ENCODE assay signal across 11 cellular contexts in the genomic region with DNA sequence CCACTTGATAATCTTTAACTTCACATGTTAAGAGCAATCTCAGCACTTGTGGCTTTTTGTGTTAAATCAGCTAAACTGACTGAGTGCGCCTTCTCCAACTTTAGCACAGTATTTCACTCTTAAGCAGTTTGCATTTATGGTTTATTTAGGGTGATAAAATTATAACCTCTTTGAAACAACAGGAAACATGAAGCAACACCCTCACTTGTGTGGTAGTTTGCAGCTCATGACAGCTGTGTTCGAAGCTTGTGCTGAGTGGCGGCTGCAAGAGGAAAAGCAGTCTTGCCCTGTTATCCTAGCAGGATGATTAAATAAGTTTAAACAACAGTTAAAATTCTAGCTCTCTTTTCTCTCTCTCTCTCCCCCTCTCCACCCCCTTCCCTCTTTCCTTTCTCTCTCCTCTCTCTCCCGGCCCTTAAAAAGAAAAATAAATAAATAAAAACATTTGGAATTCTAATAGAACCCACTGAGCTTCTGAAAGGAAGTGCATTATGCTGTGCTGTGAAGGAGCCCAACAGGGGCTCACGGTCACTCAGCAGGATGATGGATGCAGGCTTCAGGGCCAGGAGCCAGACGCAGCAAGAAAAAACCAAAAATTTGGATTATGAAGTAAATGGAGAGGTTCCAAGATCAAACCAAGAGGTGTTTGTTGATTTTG. TPM values are rescaled to one million over a fixed set of nuclear protein-coding genes. Genes with fewer than 3 reads are reported as not detected.
A peak's percentile ranks its signal among the peaks of the same experiment; 100 is the strongest.
DNase-seq lines count a peak whose midpoint lies in the region; ATAC-seq and TF ChIP-seq lines count a peak whose summit lies in the region.
"Had no signal": no experiment of that assay in that cellular context is flagged by ENCODE, and none has a peak within 500 bp of the region (broad histone marks: within the 10 kb centered on the region; RNA-seq: fewer than 3 reads in every experiment).

No MANE protein-coding gene starts in this region.

- H3K36me3 ChIP-seq in right atrium auricular region (peaks cover 6% of the 10 kb centered on the region), left lung (peaks cover 0 to 18% of the 10 kb centered on the region in 2 donors), upper lobe of right lung (peaks cover 7% of the 10 kb centered on the region)
- H3K36me3 ChIP-seq: brain microvascular endothelial cell had no signal

- H3K4me3 ChIP-seq in right atrium auricular region (no peak overlapping the region), right cardiac atrium (ENCODE audit: low read length) (no peak overlapping the region), left lung (no peak overlapping the region), upper lobe of right lung (no peak overlapping the region), foreskin fibroblast (ENCODE audit: low read depth in 1 of 2, low read length in 2 of 2) (no peak overlapping the region)

- ATAC-seq in right cardiac atrium (no peak), left lung (peak; percentile 41), upper lobe of right lung (peak; percentile 35)
- ATAC-seq: left colon had no signal

- peak overlapping the region; percentile 92 for H3K27ac Mint-ChIP-seq in activated T-helper 1 cell treated with anti-CD3 and anti-CD28 coated beads, Interleukin-12 subunit alpha, Interleukin-12 subunit beta, Interleukin-2, Interleukin-4 antibody, amounts not matched to agents 30 ng/mL and 10 ng/mL and 1 ng/mL, durations not matched to agents 14 hours and 24 hours and 36 hours

- no peaks in the 10 kb centered on the region for H3K9me3 Mint-ChIP-seq in activated T-helper 1 cell treated with anti-CD3 and anti-CD28 coated beads, Interleukin-12 subunit alpha, Interleukin-12 subunit beta, Interleukin-2, Interleukin-4 antibody, amounts not matched to agents 30 ng/mL and 10 ng/mL and 1 ng/mL, durations not matched to agents 14 hours and 24 hours and 36 hours

- peaks cover 67% of the 10 kb centered on the region for H3K4me1 Mint-ChIP-seq in activated T-helper 1 cell treated with anti-CD3 and anti-CD28 coated beads, Interleukin-12 subunit alpha, Interleukin-12 subunit beta, Interleukin-2, Interleukin-4 antibody, amounts not matched to agents 30 ng/mL and 10 ng/mL and 1 ng/mL, durations not matched to agents 14 hours and 24 hours and 36 hours (ENCODE audit: low read depth)

- H3K27me3 Mint-ChIP-seq in activated T-helper 1 cell treated with anti-CD3 and anti-CD28 coated beads, Interleukin-12 subunit alpha, Interleukin-12 subunit beta, Interleukin-2, Interleukin-4 antibody, amounts not matched to agents 30 ng/mL and 10 ng/mL and 1 ng/mL, durations not matched to agents 14 hours and 24 hours and 36 hours (ENCODE audit: insufficient read depth): no peaks in the 10 kb centered on the region

- peaks cover 42% of the 10 kb centered on the region for H3K36me3 Mint-ChIP-seq in activated T-helper 1 cell treated with anti-CD3 and anti-CD28 coated beads, Interleukin-12 subunit alpha, Interleukin-12 subunit beta, Interleukin-2, Interleukin-4 antibody, amounts not matched to agents 30 ng/mL and 10 ng/mL and 1 ng/mL, durations not matched to agents 14 hours and 24 hours and 36 hours (ENCODE audit: low read depth)

- no peaks in the 10 kb centered on the region for H3K27me3 ChIP-seq in right atrium auricular region
- no peaks in the 10 kb centered on the region for H3K27me3 ChIP-seq in right cardiac atrium (ENCODE audit: control insufficient read depth, insufficient read depth)
- H3K27me3 ChIP-seq in left lung: no peaks in the 10 kb centered on the region
- H3K27me3 ChIP-seq in upper lobe of right lung: no peaks in the 10 kb centered on the region
- H3K27me3 ChIP-seq: brain microvascular endothelial cell had no signal

- H3K4me3 Mint-ChIP-seq in activated T-helper 1 cell treated with anti-CD3 and anti-CD28 coated beads, Interleukin-12 subunit alpha, Interleukin-12 subunit beta, Interleukin-2, Interleukin-4 antibody, amounts not matched to agents 30 ng/mL and 10 ng/mL and 1 ng/mL, durations not matched to agents 14 hours and 24 hours and 36 hours: peak overlapping the region; percentile 57

- H3K27ac ChIP-seq in right atrium auricular region (peak overlapping the region; percentile 88 to 90), right cardiac atrium (ENCODE audit: low read length) (no peak overlapping the region), left lung (peak overlapping the region; percentile 74 to 91), upper lobe of right lung (peak overlapping the region; percentile 55)
- H3K27ac ChIP-seq: brain microvascular endothelial cell had no signal

- WGBS in right cardiac atrium: 58% methylated on average over 6 of the region's 6 CpGs

- H3K4me1 ChIP-seq in right atrium auricular region (peaks cover 0 to 82% of the 10 kb centered on the region in 2 donors), right cardiac atrium (ENCODE audit: control insufficient read depth, insufficient read depth, low read length) (peaks cover 30% of the 10 kb centered on the region), left lung (peaks cover 54 to 91% of the 10 kb centered on the region in 2 donors), upper lobe of right lung (peaks cover 71% of the 10 kb centered on the region)

- TF ChIP-seq CTCF in right atrium auricular region (IDR thresholded peaks at IDR 0.05) (no peak), left lung (IDR thresholded peaks at IDR 0.05) (no peak), upper lobe of right lung (IDR thresholded peaks at IDR 0.05) (no peak), foreskin fibroblast (IDR thresholded peaks at IDR 0.05; ENCODE audit: low read depth, low read length) (no peak)

- DNase-seq in right atrium auricular region (ENCODE audit: low spot score): no peak
- no peak for DNase-seq in right cardiac atrium
- DNase-seq in activated T-helper 1 cell treated with anti-CD3 and anti-CD28 coated beads, Interleukin-12 subunit alpha, Interleukin-12 subunit beta, Interleukin-2, Interleukin-4 antibody, amounts not matched to agents 30 ng/mL and 10 ng/mL and 1 ng/mL, durations not matched to agents 14 hours and 24 hours and 36 hours (ENCODE audit: low spot score): no peak
- peak in 1 of 2 donors; percentile 59 for DNase-seq in left lung
- no peak for DNase-seq in upper lobe of right lung
- no peak for DNase-seq in KBM-7
- no peak for DNase-seq in NCI-H2081 treated with DMSO at 0.1 percent for 48 hours (lab: John Stamatoyannopoulos, UW)
- DNase-seq in foreskin fibroblast: no peak
- DNase-seq: brain microvascular endothelial cell, left colon, SHP77 had no signal

- H3K9me3 ChIP-seq in right atrium auricular region: no peaks in the 10 kb centered on the region
- no peaks in the 10 kb centered on the region for H3K9me3 ChIP-seq in right cardiac atrium (ENCODE audit: control insufficient read depth, low read length)
- H3K9me3 ChIP-seq in left lung: no peaks in the 10 kb centered on the region
- H3K9me3 ChIP-seq in upper lobe of right lung: no peaks in the 10 kb centered on the region

- intact Hi-C loops in right cardiac atrium (cut with DNase I): no loop called here
- intact Hi-C loops in activated T-helper 1 cell treated with anti-CD3 and anti-CD28 coated beads, Interleukin-12 subunit alpha, Interleukin-12 subunit beta, Interleukin-2, Interleukin-4 antibody, amounts not matched to agents 30 ng/mL and 10 ng/mL and 1 ng/mL, durations not matched to agents 14 hours and 24 hours and 36 hours (cut with micrococcal nuclease): loop anchor here (10.0 kb wide), 1 partner anchor 707 kb away; a partner anchor contains a TSS
- intact Hi-C loops in left lung (cut with DNase I): no loop called here
- intact Hi-C loops in upper lobe of right lung (cut with DNase I): no loop called here

- in situ Hi-C loops in KBM-7 (cut with MboI; ENCODE audit: low pct_unique_long_range_greater_than_20kb, low sequenced_read_pairs): no loop called here

RNA-seq across cellular contexts. Expression of a gene that starts 25.2 kb away (rescaled TPM):
- total RNA-seq in right atrium auricular region: 100 to 1,000 TPM; 277 to 390 TPM
- total RNA-seq in right cardiac atrium: 100 to 1,000 TPM; 347 to 406 (median 380) TPM
- polyA plus RNA-seq in right cardiac atrium: 168 TPM
- 101 and 105 TPM in 2 replicates for total RNA-seq in activated T-helper 1 cell treated with anti-CD3 and anti-CD28 coated beads, Interleukin-12 subunit alpha, Interleukin-12 subunit beta, Interleukin-2, Interleukin-4 antibody, amounts not matched to agents 30 ng/mL and 10 ng/mL and 1 ng/mL, durations not matched to agents 14 hours and 24 hours and 36 hours
- 100 to 1,000 TPM; 159 to 184 TPM for total RNA-seq in left lung
- 157 TPM for total RNA-seq in upper lobe of right lung

RNA-seq across cellular contexts. Expression of a gene that starts 49.6 kb away (rescaled TPM):
- 100 to 1,000 TPM; 113 to 120 TPM for total RNA-seq in right atrium auricular region
- 10 to 100 TPM; 63.2 to 75.2 (median 66.6) TPM for total RNA-seq in right cardiac atrium
- polyA plus RNA-seq in right cardiac atrium: 63.9 TPM
- 74.9 and 79.6 TPM in 2 replicates for total RNA-seq in activated T-helper 1 cell treated with anti-CD3 and anti-CD28 coated beads, Interleukin-12 subunit alpha, Interleukin-12 subunit beta, Interleukin-2, Interleukin-4 antibody, amounts not matched to agents 30 ng/mL and 10 ng/mL and 1 ng/mL, durations not matched to agents 14 hours and 24 hours and 36 hours
- 10 to 100 TPM; 69.6 to 84.7 TPM for total RNA-seq in left lung
- 78.3 TPM for total RNA-seq in upper lobe of right lung

RNA-seq across cellular contexts. Expression of a gene that starts 57.9 kb away (rescaled TPM):
- total RNA-seq in right atrium auricular region: 10 to 100 TPM; 24.4 to 28.1 TPM
- 10 to 100 TPM; 23.4 to 35.5 (median 28.2) TPM for total RNA-seq in right cardiac atrium
- 24.1 TPM for polyA plus RNA-seq in right cardiac atrium
- total RNA-seq in activated T-helper 1 cell treated with anti-CD3 and anti-CD28 coated beads, Interleukin-12 subunit alpha, Interleukin-12 subunit beta, Interleukin-2, Interleukin-4 antibody, amounts not matched to agents 30 ng/mL and 10 ng/mL and 1 ng/mL, durations not matched to agents 14 hours and 24 hours and 36 hours: 165 and 166 TPM in 2 replicates
- 10 to 100 TPM; 43.1 to 58.0 TPM for total RNA-seq in left lung
- total RNA-seq in upper lobe of right lung: 53.5 TPM

Comparison
In these comparisons a context has a peak if more than half of its experiments do, and no peak if none do; other contexts are left out.
1. ATAC-seq: peak in left lung (single experiment) and upper lobe of right lung (single experiment); none in right cardiac atrium (0 of 2).